23 cellular contexts compared by ENCODE assay signal in genomic region chr2:220191031-220191430, GRCh38.
"Had no signal": no experiment of that assay in that cellular context is flagged by ENCODE, and none has a peak within 500 bp of the region (broad histone marks: within the 10 kb centered on the region; RNA-seq: fewer than 3 reads in every experiment).

No MANE protein-coding gene starts in this region.

- H3K36me3 Mint-ChIP-seq: activated CD4-positive, alpha-beta memory T cell treated with anti-CD3 and anti-CD28 coated beads for 36 hours; activated naive CD8-positive, alpha-beta T cell had no signal

- H3K9me3 Mint-ChIP-seq: activated CD4-positive, alpha-beta T cell treated with anti-CD3 and anti-CD28 coated beads, Interleukin-2, amount 10 ng/mL, durations not matched to agents 7 days and 5 days; activated naive CD4-positive, alpha-beta T cell treated with anti-CD3 and anti-CD28 coated beads for 36 hours had no signal

- H3K27me3 Mint-ChIP-seq: activated CD4-positive, alpha-beta memory T cell treated with anti-CD3 and anti-CD28 coated beads for 36 hours; activated CD4-positive, alpha-beta T cell treated with anti-CD3 and anti-CD28 coated beads, Interleukin-2, amount 10 ng/mL, durations not matched to agents 7 days and 5 days; activated naive CD8-positive, alpha-beta T cell had no signal

- ATAC-seq: activated T-cell treated with anti-CD3 and anti-CD28 coated beads, Interleukin-2, amount 50 U/mL, for 4 hours; Panc1 had no signal

- H3K4me3 Mint-ChIP-seq: activated CD4-positive, alpha-beta memory T cell treated with anti-CD3 and anti-CD28 coated beads for 36 hours; activated CD4-positive, alpha-beta T cell treated with anti-CD3 and anti-CD28 coated beads, Interleukin-2, amount 10 ng/mL, durations not matched to agents 7 days and 5 days; activated naive CD4-positive, alpha-beta T cell treated with anti-CD3 and anti-CD28 coated beads for 36 hours; activated naive CD8-positive, alpha-beta T cell; activated T-cell treated with anti-CD3 and anti-CD28 coated beads, Interleukin-2, amount 50 U/mL, for 4 hours had no signal

- DNase-seq: activated CD4-positive, alpha-beta memory T cell treated with anti-CD3 and anti-CD28 coated beads for 36 hours; activated CD4-positive, alpha-beta T cell treated with anti-CD3 and anti-CD28 coated beads, Interleukin-2, amount 10 ng/mL, durations not matched to agents 7 days and 5 days; activated CD4-positive, CD25-positive, alpha-beta regulatory T cell; activated CD8-positive, alpha-beta memory T cell treated with anti-CD3 and anti-CD28 coated beads for 24 hours; activated effector memory CD4-positive, alpha-beta T cell treated with anti-CD3 and anti-CD28 coated beads, Interleukin-2, amount 50 U/mL, for 16 hours; activated naive CD4-positive, alpha-beta T cell treated with anti-CD3 and anti-CD28 coated beads for 36 hours; activated T-cell treated with anti-CD3 and anti-CD28 coated beads, Interleukin-2, amount 50 U/mL, for 4 hours; central memory CD4-positive, alpha-beta T cell; NCI-H1048; NCI-H146; NCI-H187 treated with DMSO at 0.1 percent for 48 hours; NCI-H2171; NCI-H2227 treated with DMSO at 0.1 percent for 48 hours; NCI-H69; NK-92 treated with Interleukin-12 subunit alpha and Interleukin-12 subunit beta, amount 100 ng/mL, for 24 hours; OCI-M1; Right ventricle myocardium superior; SJCRH30; SK-N-SH; T-helper 1 cell had no signal

- H3K27ac Mint-ChIP-seq: activated CD4-positive, alpha-beta memory T cell treated with anti-CD3 and anti-CD28 coated beads for 36 hours; activated CD4-positive, alpha-beta T cell treated with anti-CD3 and anti-CD28 coated beads, Interleukin-2, amount 10 ng/mL, durations not matched to agents 7 days and 5 days; activated naive CD4-positive, alpha-beta T cell treated with anti-CD3 and anti-CD28 coated beads for 36 hours; activated naive CD8-positive, alpha-beta T cell had no signal

- H3K4me1 Mint-ChIP-seq: activated CD4-positive, alpha-beta T cell treated with anti-CD3 and anti-CD28 coated beads, Interleukin-2, amount 10 ng/mL, durations not matched to agents 7 days and 5 days had no signal

- H3K4me3 ChIP-seq: breast epithelium, SJCRH30 had no signal

- H3K36me3 ChIP-seq: breast epithelium, SJCRH30 had no signal

- H3K27me3 ChIP-seq: breast epithelium, SJCRH30 had no signal

- H3K9me3 ChIP-seq: SJCRH30, SK-N-SH had no signal

- H3K4me1 ChIP-seq: breast epithelium, SJCRH30 had no signal

- H3K9ac ChIP-seq: SK-N-SH had no signal
